ENCODE assay signal across 19 cellular contexts in the genomic region with DNA sequence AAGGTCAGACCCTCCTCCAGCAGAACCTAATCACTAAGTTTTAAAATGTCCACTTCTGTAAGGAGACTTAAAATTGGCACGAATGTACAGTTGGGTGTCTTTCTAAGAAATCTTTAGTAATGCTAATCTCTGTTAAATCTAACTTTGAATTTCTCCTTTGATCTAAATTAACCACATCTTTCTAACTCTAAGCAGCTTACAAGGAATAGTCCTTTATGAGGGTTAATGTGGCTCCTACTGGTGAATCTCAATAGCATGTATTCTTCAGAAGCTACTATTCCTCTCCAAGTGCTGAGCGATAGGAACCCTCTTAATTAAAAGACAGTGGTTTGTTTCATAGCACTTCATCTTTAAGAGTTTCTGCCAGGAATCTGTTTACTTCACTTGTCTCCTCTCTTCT. TPM values are rescaled to one million over a fixed set of nuclear protein-coding genes. Genes with fewer than 3 reads are reported as not detected.
DNase-seq lines count a peak whose midpoint lies in the region; ATAC-seq lines count a peak whose summit lies in the region.
"Had no signal": no experiment of that assay in that cellular context is flagged by ENCODE, and none has a peak within 500 bp of the region (broad histone marks: within the 10 kb centered on the region; RNA-seq: fewer than 3 reads in every experiment).

No MANE protein-coding gene starts in this region.

- H3K9me3 ChIP-seq in naive thymus-derived CD4-positive, alpha-beta T cell (ENCODE audit: control insufficient read depth in 2 of 3, low read length in 3 of 3) = peaks cover 0 to 19% (median 10%) of the 10 kb centered on the region in 3 experiments
- H3K9me3 ChIP-seq: BE2C had no signal

- ATAC-seq in T-cell (replicated peaks in 1 of 4) = peak in 3 of 4 experiments; percentile 29 to 48 (median 40)
- ATAC-seq in naive thymus-derived CD4-positive, alpha-beta T cell = peak; percentile 28
- no peak for ATAC-seq in left colon
- ATAC-seq: HCT116 had no signal

- H3K9me3 Mint-ChIP-seq in T-cell = peaks cover 7 to 22% (median 11%) of the 10 kb centered on the region in 3 donors
- peaks cover 8 to 33% (median 22%) of the 10 kb centered on the region in 11 donors for H3K9me3 Mint-ChIP-seq in naive thymus-derived CD4-positive, alpha-beta T cell
- H3K9me3 Mint-ChIP-seq: HFFc6 had no signal

- peak; percentile 35 for DNase-seq in COLO829 (ENCODE audit: low spot score)
- DNase-seq in T-cell = no peak
- no peak for DNase-seq in naive thymus-derived CD4-positive, alpha-beta T cell
- no peak for DNase-seq in NK-92 (lab: John Stamatoyannopoulos, UW; ENCODE audit: unreplicated experiment)
- no peak for DNase-seq in stimulated activated CD4-positive, alpha-beta T cell treated with anti-CD3 and anti-CD28 coated beads, Interleukin-12 subunit alpha, Interleukin-12 subunit beta, amount 100 ng/mL, for 4 hours
- DNase-seq in left colon = no peak
- DNase-seq: ACHN; BE2C; C1 segment of cervical spinal cord; Calu3; CD4-positive, alpha-beta T cell; DMS79 treated with DMSO at 0.1 percent for 48 hours; EL; GOT3; H7; HFFc6; IMR-90; KBM-7 had no signal

- no peaks in the 10 kb centered on the region for H3K27me3 ChIP-seq in naive thymus-derived CD4-positive, alpha-beta T cell (ENCODE audit: control insufficient read depth in 2 of 2, insufficient read depth in 2 of 2, low read length in 2 of 2)
- H3K27me3 ChIP-seq: BE2C had no signal

- POLR2A ChIA-PET in T-cell (lab: Charles Lee) = interaction anchor here in 1 of 2 donors (0.6 kb wide), 1 partner anchor 368 kb away, joined by 3 read pairs; no protein-coding TSS in a partner anchor
- POLR2A ChIA-PET in naive thymus-derived CD4-positive, alpha-beta T cell (lab: Charles Lee) = interaction anchor here (1.2 kb wide), 2 partner anchors 11 to 500 kb away, joined by 3 read pairs; partner anchors contain the start of gene INTS6

- peaks cover 5 to 36% of the 10 kb centered on the region in 2 donors for H3K4me1 ChIP-seq in naive thymus-derived CD4-positive, alpha-beta T cell (ENCODE audit: control insufficient read depth in 2 of 2, insufficient read depth in 2 of 2, low read length in 2 of 2)
- H3K4me1 ChIP-seq: BE2C had no signal

- H3K27ac ChIP-seq in naive thymus-derived CD4-positive, alpha-beta T cell (ENCODE audit: low read depth, low read length) = no peak overlapping the region

- no peak overlapping the region for H3K27ac Mint-ChIP-seq in T-cell
- peak overlapping the region in 5 of 9 donors; percentile 7 to 58 (median 42) for H3K27ac Mint-ChIP-seq in naive thymus-derived CD4-positive, alpha-beta T cell
- H3K27ac Mint-ChIP-seq: CD4-positive, alpha-beta T cell; HFFc6 had no signal

- H3K4me3 Mint-ChIP-seq in T-cell = no peak overlapping the region
- H3K4me3 Mint-ChIP-seq in naive thymus-derived CD4-positive, alpha-beta T cell = peak overlapping the region in 4 of 10 donors; percentile 12 to 79 (median 24)
- H3K4me3 Mint-ChIP-seq: CD4-positive, alpha-beta T cell; HFFc6 had no signal

- peaks cover 18% of the 10 kb centered on the region for H3K36me3 Mint-ChIP-seq in T-cell
- H3K36me3 Mint-ChIP-seq in naive thymus-derived CD4-positive, alpha-beta T cell = peaks cover 4 to 29% (median 17%) of the 10 kb centered on the region in 5 donors

- intact Hi-C loops in naive thymus-derived CD4-positive, alpha-beta T cell (cut with micrococcal nuclease) = loop anchor here in 1 of 2 donors (2.0 kb wide), 1 partner anchor 59 kb away; the partner anchor contains the start of gene ALG11
- intact Hi-C loops in left colon (cut with DNase I, micrococcal nuclease) = no loop called here

- H3K4me3 ChIP-seq in naive thymus-derived CD4-positive, alpha-beta T cell (ENCODE audit: low read length) = no peak overlapping the region

- peaks cover 0 to 6% of the 10 kb centered on the region in 2 donors for H3K27me3 Mint-ChIP-seq in T-cell
- H3K27me3 Mint-ChIP-seq in naive thymus-derived CD4-positive, alpha-beta T cell = peaks cover 0 to 8% (median 0%) of the 10 kb centered on the region in 5 donors
- H3K27me3 Mint-ChIP-seq: CD4-positive, alpha-beta T cell had no signal

- H3K36me3 ChIP-seq in naive thymus-derived CD4-positive, alpha-beta T cell (ENCODE audit: control insufficient read depth in 2 of 3, insufficient read depth in 3 of 3, low read length in 3 of 3) = no peaks in the 10 kb centered on the region
- H3K36me3 ChIP-seq: BE2C had no signal

- H3K4me1 Mint-ChIP-seq in T-cell = peaks cover 43 to 65% (median 57%) of the 10 kb centered on the region in 3 donors
- H3K4me1 Mint-ChIP-seq in naive thymus-derived CD4-positive, alpha-beta T cell = peaks cover 28 to 63% (median 53%) of the 10 kb centered on the region in 7 donors

- CTCF ChIA-PET in T-cell (lab: Charles Lee) = interaction anchor here in 1 of 2 donors (1.0 kb wide), 1 partner anchor 22 kb away, joined by 3 read pairs; no protein-coding TSS in a partner anchor
- CTCF ChIA-PET in naive thymus-derived CD4-positive, alpha-beta T cell (lab: Charles Lee) = no interaction called here

RNA-seq across cellular contexts. Expression of gene ATP7B, which starts 57.9 kb away (rescaled TPM):
- total RNA-seq in T-cell = 1 to 10 TPM in 4 of 5 donors, under 1 TPM in 1; 0.99 to 2.6 (median 1.3) TPM
- 1 to 10 TPM in 4 of 5 experiments, under 1 TPM in 1; 0.48 to 1.4 (median 1.3) TPM for total RNA-seq in naive thymus-derived CD4-positive, alpha-beta T cell
- polyA plus RNA-seq in naive thymus-derived CD4-positive, alpha-beta T cell = under 1 TPM; 0.18 to 0.23 TPM
- total RNA-seq in left colon = 10 to 100 TPM; 18.5 to 27.6 TPM

RNA-seq across cellular contexts. Expression of gene ALG11, which starts 58.9 kb away (rescaled TPM):
- total RNA-seq in T-cell (10 to 100 TPM; 19.2 to 36.5 (median 32.4) TPM), left colon (10 to 100 TPM; 37.2 to 37.7 TPM)
- 10 to 100 TPM; 29.3 to 45.6 (median 38.3) TPM for total RNA-seq in naive thymus-derived CD4-positive, alpha-beta T cell
- 10 to 100 TPM; 22.6 to 31.5 TPM for polyA plus RNA-seq in naive thymus-derived CD4-positive, alpha-beta T cell

Comparison
In these comparisons a context has a peak if more than half of its experiments do, and no peak if none do; other contexts are left out.
1. H3K27ac Mint-ChIP-seq: peak in naive thymus-derived CD4-positive, alpha-beta T cell (5 of 9); none in T-cell (0 of 2).
2. RNA of gene ATP7B, which starts 57.9 kb away (total RNA-seq): 18.5 to 27.6 TPM in left colon; 0.48 to 1.4 TPM in naive thymus-derived CD4-positive, alpha-beta T cell and 0.99 to 2.6 TPM in T-cell; every median in the first group is over 4 times any median in the second.